In genomic region chr2:128314026-128314347, GRCh38 we compare ENCODE assay signal across 13 cellular contexts. TPM values are rescaled to one million over a fixed set of nuclear protein-coding genes. Genes with fewer than 3 reads are reported as not detected.
DNase-seq lines count a peak whose midpoint lies in the region; ATAC-seq and TF ChIP-seq lines count a peak whose summit lies in the region.
"Had no signal": no experiment of that assay in that cellular context is flagged by ENCODE, and none has a peak within 500 bp of the region (broad histone marks: within the 10 kb centered on the region; RNA-seq: fewer than 3 reads in every experiment).

No MANE protein-coding gene starts in this region.

- peaks cover 71% of the 10 kb centered on the region for H3K4me1 Mint-ChIP-seq in stimulated activated naive CD8-positive, alpha-beta T cell treated with anti-CD3 and anti-CD28 coated beads, Interleukin-15, amount 100 ng/mL, for 72 hours
- peaks cover 25 to 46% of the 10 kb centered on the region in 2 donors for H3K4me1 Mint-ChIP-seq in effector memory CD8-positive, alpha-beta T cell (ENCODE audit: low read depth in 2 of 2)
- H3K4me1 Mint-ChIP-seq in type B pancreatic cell (ENCODE audit: unreplicated experiment), result peaks cover 53% of the 10 kb centered on the region

- no peaks in the 10 kb centered on the region for H3K9me3 Mint-ChIP-seq in stimulated activated naive CD8-positive, alpha-beta T cell treated with anti-CD3 and anti-CD28 coated beads, Interleukin-15, amount 100 ng/mL, for 72 hours
- no peaks in the 10 kb centered on the region for H3K9me3 Mint-ChIP-seq in effector memory CD8-positive, alpha-beta T cell
- H3K9me3 Mint-ChIP-seq in type B pancreatic cell, result no peaks in the 10 kb centered on the region
- H3K9me3 Mint-ChIP-seq: dendritic cell treated with granulocyte-macrophage colony-stimulating factor and Interleukin-4, amounts not matched to agents 40 ng/mL and 50 ng/mL, for 4 days had no signal

- H2AFZ ChIP-seq in Loucy (ENCODE audit: low read length), result no peak overlapping the region

- no peaks in the 10 kb centered on the region for H3K9me2 ChIP-seq in Loucy (replicated peaks; ENCODE audit: low read depth, low read length)

- no peaks in the 10 kb centered on the region for H3K9me3 ChIP-seq in Loucy (ENCODE audit: insufficient read depth, low read depth, low read length)
- H3K9me3 ChIP-seq: pancreas had no signal

- H3K4me2 ChIP-seq in Loucy (ENCODE audit: low read depth, low read length, poor library complexity, severe bottlenecking), result peak overlapping the region; percentile 98

- peaks cover 27% of the 10 kb centered on the region for H3K27me3 ChIP-seq in Loucy (ENCODE audit: insufficient read depth, low read length, poor library complexity, severe bottlenecking)
- H3K27me3 ChIP-seq: pancreas had no signal

- peak in 1 of 2 donors; percentile 8 for DNase-seq in stimulated activated naive CD8-positive, alpha-beta T cell treated with anti-CD3 and anti-CD28 coated beads, Interleukin-15, amount 100 ng/mL, for 72 hours
- no peak for DNase-seq in stimulated activated naive CD8-positive, alpha-beta T cell treated with anti-CD3 and anti-CD28 coated beads, Interleukin-15, Interleukin-2, amounts not matched to agents 100 U/mL and 50 U/mL, for 24 hours
- no peak for DNase-seq in effector memory CD8-positive, alpha-beta T cell
- DNase-seq in type B pancreatic cell (ENCODE audit: extremely low spot score, unreplicated experiment), result no peak
- no peak for DNase-seq in 8988T
- DNase-seq in anterior cingulate cortex (lab: John Stamatoyannopoulos, UW), result no peak
- no peak for DNase-seq in activated CD4-positive, CD25-positive, alpha-beta regulatory T cell treated with anti-CD3 and anti-CD28 coated beads, Interleukin-2, amount 50 U/mL, for 72 hours
- DNase-seq: Kasumi-1, NCI-H187 treated with DMSO at 0.1 percent for 48 hours had no signal

- peaks cover 89% of the 10 kb centered on the region for H4K20me1 ChIP-seq in Loucy (ENCODE audit: insufficient read depth, low read length, poor library complexity, severe bottlenecking)

- H3K27me3 Mint-ChIP-seq in stimulated activated naive CD8-positive, alpha-beta T cell treated with anti-CD3 and anti-CD28 coated beads, Interleukin-15, amount 100 ng/mL, for 72 hours, result no peaks in the 10 kb centered on the region
- H3K27me3 Mint-ChIP-seq in effector memory CD8-positive, alpha-beta T cell, result no peaks in the 10 kb centered on the region
- no peaks in the 10 kb centered on the region for H3K27me3 Mint-ChIP-seq in type B pancreatic cell

- no peak for TF ChIP-seq CTCF in Loucy (conservative IDR thresholded peaks at IDR 0.05; ENCODE audit: low read length)
- TF ChIP-seq CTCF in type B pancreatic cell (conservative IDR thresholded peaks at IDR 0.05), result no peak

- H3K4me3 ChIP-seq in Loucy (ENCODE audit: low read length, poor library complexity, severe bottlenecking), result peak overlapping the region; percentile 90
- H3K4me3 ChIP-seq: SK-N-MC had no signal

- H3K4me3 Mint-ChIP-seq in stimulated activated naive CD8-positive, alpha-beta T cell treated with anti-CD3 and anti-CD28 coated beads, Interleukin-15, amount 100 ng/mL, for 72 hours, result peak overlapping the region; percentile 26 to 35
- H3K4me3 Mint-ChIP-seq in effector memory CD8-positive, alpha-beta T cell, result peak overlapping the region; percentile 9 to 36
- peak overlapping the region; percentile 62 for H3K4me3 Mint-ChIP-seq in type B pancreatic cell
- H3K4me3 Mint-ChIP-seq: dendritic cell treated with granulocyte-macrophage colony-stimulating factor and Interleukin-4, amounts not matched to agents 40 ng/mL and 50 ng/mL, for 4 days had no signal

- peaks cover 96% of the 10 kb centered on the region for H3K79me2 ChIP-seq in Loucy (ENCODE audit: insufficient read depth, low read length)

- ATAC-seq in stimulated activated naive CD8-positive, alpha-beta T cell treated with anti-CD3 and anti-CD28 coated beads, Interleukin-15, amount 100 ng/mL, for 72 hours, result no peak
- no peak for ATAC-seq in stimulated activated naive CD8-positive, alpha-beta T cell treated with anti-CD3 and anti-CD28 coated beads, Interleukin-15, Interleukin-2, amounts not matched to agents 100 U/mL and 50 U/mL, for 24 hours
- no peak for ATAC-seq in effector memory CD8-positive, alpha-beta T cell (replicated peaks)

- H3K4me1 ChIP-seq in Loucy (ENCODE audit: insufficient read depth, low read length, poor library complexity, severe bottlenecking), result peaks cover 38% of the 10 kb centered on the region

- H3K36me3 Mint-ChIP-seq in effector memory CD8-positive, alpha-beta T cell (ENCODE audit: insufficient read depth), result peaks cover 10% of the 10 kb centered on the region
- H3K36me3 Mint-ChIP-seq in type B pancreatic cell, result peaks cover 3% of the 10 kb centered on the region

- H3K27ac Mint-ChIP-seq in stimulated activated naive CD8-positive, alpha-beta T cell treated with anti-CD3 and anti-CD28 coated beads, Interleukin-15, amount 100 ng/mL, for 72 hours, result no peak overlapping the region
- peak overlapping the region in 1 of 2 donors; percentile 35 for H3K27ac Mint-ChIP-seq in effector memory CD8-positive, alpha-beta T cell
- H3K27ac Mint-ChIP-seq in type B pancreatic cell, result no peak overlapping the region
- H3K27ac Mint-ChIP-seq: dendritic cell treated with granulocyte-macrophage colony-stimulating factor and Interleukin-4, amounts not matched to agents 40 ng/mL and 50 ng/mL, for 4 days had no signal

- no peaks in the 10 kb centered on the region for H3F3A ChIP-seq in Loucy (ENCODE audit: low read depth)

- peak overlapping the region; percentile 95 for H3K9ac ChIP-seq in Loucy (ENCODE audit: low read depth, low read length, poor library complexity, severe bottlenecking)

- H3K36me3 ChIP-seq in Loucy (ENCODE audit: insufficient read depth, low read length), result peaks cover 85% of the 10 kb centered on the region
- H3K36me3 ChIP-seq: pancreas had no signal

RNA-seq across cellular contexts. Expression of gene HS6ST1, which starts 4.7 kb away (rescaled TPM):
- 64.9 and 75.2 TPM in 2 replicates for total RNA-seq in type B pancreatic cell (ENCODE audit: low replicate concordance)
